Comparison of ENCODE assay signal across 12 cellular contexts in genomic region chr10:80598084-80598798, GRCh38.
DNase-seq lines count a peak whose midpoint lies in the region; ATAC-seq lines count a peak whose summit lies in the region.
"Had no signal": no experiment of that assay in that cellular context is flagged by ENCODE, and none has a peak within 500 bp of the region (broad histone marks: within the 10 kb centered on the region; RNA-seq: fewer than 3 reads in every experiment).

No MANE protein-coding gene starts in this region.

- H3K27ac Mint-ChIP-seq in effector memory CD8-positive, alpha-beta T cell: no peak overlapping the region
- H3K27ac Mint-ChIP-seq: activated T-helper 1 cell treated with anti-CD3 and anti-CD28 coated beads, Interleukin-12 subunit alpha, Interleukin-12 subunit beta, Interleukin-2, Interleukin-4 antibody, amounts not matched to agents 30 ng/mL and 10 ng/mL and 1 ng/mL, durations not matched to agents 14 hours and 24 hours and 36 hours; nephron; T-helper 2 cell treated with Interferon-gamma antibody and Interleukin-4, amounts not matched to agents 5 μg/mL and 100 μg/mL, for 36 hours had no signal

- H3K27me3 Mint-ChIP-seq in effector memory CD8-positive, alpha-beta T cell: peaks cover 0 to 7% of the 10 kb centered on the region in 2 donors

- H3K4me3 Mint-ChIP-seq in effector memory CD8-positive, alpha-beta T cell: no peak overlapping the region
- H3K4me3 Mint-ChIP-seq: activated T-helper 1 cell treated with anti-CD3 and anti-CD28 coated beads, Interleukin-12 subunit alpha, Interleukin-12 subunit beta, Interleukin-2, Interleukin-4 antibody, amounts not matched to agents 30 ng/mL and 10 ng/mL and 1 ng/mL, durations not matched to agents 14 hours and 24 hours and 36 hours; nephron; T-helper 2 cell treated with Interferon-gamma antibody and Interleukin-4, amounts not matched to agents 5 μg/mL and 100 μg/mL, for 36 hours had no signal

- DNase-seq in germinal center (ENCODE audit: low spot score) (peak; percentile 9), cerebellum (ENCODE audit: low spot score) (no peak), DMS79 treated with DMSO at 0.1 percent for 48 hours (lab: John Stamatoyannopoulos, UW) (no peak)
- no peak for DNase-seq in effector memory CD8-positive, alpha-beta T cell
- DNase-seq in NK-92 treated with Interleukin-12 subunit alpha and Interleukin-12 subunit beta, amount 100 ng/mL, for 24 hours (lab: John Stamatoyannopoulos, UW): no peak
- DNase-seq: NCI-H446 treated with DMSO at 0.1 percent for 48 hours had no signal

- H3K9me3 Mint-ChIP-seq in effector memory CD8-positive, alpha-beta T cell: no peaks in the 10 kb centered on the region
- H3K9me3 Mint-ChIP-seq: activated T-helper 1 cell treated with anti-CD3 and anti-CD28 coated beads, Interleukin-12 subunit alpha, Interleukin-12 subunit beta, Interleukin-2, Interleukin-4 antibody, amounts not matched to agents 30 ng/mL and 10 ng/mL and 1 ng/mL, durations not matched to agents 14 hours and 24 hours and 36 hours; nephron; T-helper 2 cell treated with Interferon-gamma antibody and Interleukin-4, amounts not matched to agents 5 μg/mL and 100 μg/mL, for 36 hours had no signal

- H3K36me3 Mint-ChIP-seq in effector memory CD8-positive, alpha-beta T cell (ENCODE audit: insufficient read depth): no peaks in the 10 kb centered on the region

- ATAC-seq in GM18861 (IDR thresholded peaks at IDR 0.05; ENCODE audit: unreplicated experiment) (peak; percentile 45), GM21737 (IDR thresholded peaks at IDR 0.05; ENCODE audit: unreplicated experiment) (peak; percentile 51), HG03439 (IDR thresholded peaks at IDR 0.05; ENCODE audit: unreplicated experiment) (peak; percentile 57)
- ATAC-seq in effector memory CD8-positive, alpha-beta T cell (replicated peaks): no peak

- no peaks in the 10 kb centered on the region for H3K4me1 Mint-ChIP-seq in effector memory CD8-positive, alpha-beta T cell (ENCODE audit: low read depth in 2 of 2)
